14 cellular contexts compared by ENCODE assay signal in genomic region chr13:27141746-27142145, GRCh38. TPM values are rescaled to one million over a fixed set of nuclear protein-coding genes. Genes with fewer than 3 reads are reported as not detected.
DNase-seq lines count a peak whose midpoint lies in the region; ATAC-seq and TF ChIP-seq lines count a peak whose summit lies in the region.
"Had no signal": no experiment of that assay in that cellular context is flagged by ENCODE, and none has a peak within 500 bp of the region (broad histone marks: within the 10 kb centered on the region; RNA-seq: fewer than 3 reads in every experiment).

No MANE protein-coding gene starts in this region.

- H3K36me3 Mint-ChIP-seq in activated naive CD4-positive, alpha-beta T cell treated with anti-CD3 and anti-CD28 coated beads, Interleukin-2, amount 50 U/mL, for 72 hours = peaks cover 11 to 47% of the 10 kb centered on the region in 2 donors
- H3K36me3 Mint-ChIP-seq in endodermal cell (ENCODE audit: low read depth) (peaks cover 28% of the 10 kb centered on the region), T-cell (peaks cover 37% of the 10 kb centered on the region)

- no peak overlapping the region for H3K27ac ChIP-seq in endodermal cell (ENCODE audit: low read depth, low read length)
- H3K27ac ChIP-seq: A549, C4-2B had no signal

- peak overlapping the region; percentile 43 for H3K4me3 ChIP-seq in endodermal cell (ENCODE audit: low read length)
- H3K4me3 ChIP-seq: A549, HAP-1 had no signal

- H3K9ac ChIP-seq in endodermal cell (ENCODE audit: extremely low read depth, low read length, poor library complexity, severe bottlenecking) = no peak overlapping the region

- no peak for TF ChIP-seq CTCF in endodermal cell (conservative IDR thresholded peaks at IDR 0.05)

- H3K4me1 ChIP-seq in endodermal cell (ENCODE audit: control insufficient read depth, insufficient read depth, low read length) = peaks cover 13% of the 10 kb centered on the region
- H3K4me1 ChIP-seq: A549, HAP-1 had no signal

- no peaks in the 10 kb centered on the region for H3K27me3 ChIP-seq in endodermal cell (ENCODE audit: control insufficient read depth, insufficient read depth, low read length, poor library complexity, severe bottlenecking)
- H3K27me3 ChIP-seq: BE2C had no signal

- H3K27ac Mint-ChIP-seq in activated naive CD4-positive, alpha-beta T cell treated with anti-CD3 and anti-CD28 coated beads, Interleukin-2, amount 50 U/mL, for 72 hours = peak overlapping the region; percentile 37 to 72
- H3K27ac Mint-ChIP-seq in endodermal cell (no peak overlapping the region), T-cell (no peak overlapping the region)
- H3K27ac Mint-ChIP-seq: CD8-positive, alpha-beta T cell had no signal

- H3K4me3 Mint-ChIP-seq in endodermal cell (no peak overlapping the region), T-cell (no peak overlapping the region)
- H3K4me3 Mint-ChIP-seq: CD8-positive, alpha-beta T cell had no signal

- CTCF ChIA-PET in T-cell (lab: Charles Lee) = no interaction called here

- peaks cover 29% of the 10 kb centered on the region for H3K9me3 ChIP-seq in endodermal cell (ENCODE audit: control insufficient read depth, low read length)
- H3K9me3 ChIP-seq: BE2C, HAP-1 had no signal

- H3K9me3 Mint-ChIP-seq in activated naive CD4-positive, alpha-beta T cell treated with anti-CD3 and anti-CD28 coated beads, Interleukin-2, amount 50 U/mL, for 72 hours = no peaks in the 10 kb centered on the region
- H3K9me3 Mint-ChIP-seq in endodermal cell = peaks cover 47% of the 10 kb centered on the region
- peaks cover 0 to 4% (median 3%) of the 10 kb centered on the region in 3 donors for H3K9me3 Mint-ChIP-seq in T-cell

- H3K27me3 Mint-ChIP-seq in endodermal cell (ENCODE audit: insufficient read depth) = no peaks in the 10 kb centered on the region
- H3K27me3 Mint-ChIP-seq in T-cell = no peaks in the 10 kb centered on the region

- POLR2A ChIA-PET in T-cell (lab: Charles Lee) = no interaction called here

- WGBS in endodermal cell (ENCODE audit: insufficient coverage in 1 of 2, insufficient read length in 1 of 2), 2 experiments = 92 to 97% methylated on average over 4 to 5 of the region's 5 CpGs

- no peak for ATAC-seq in activated naive CD4-positive, alpha-beta T cell treated with anti-CD3 and anti-CD28 coated beads, Interleukin-2, amount 50 U/mL, for 72 hours
- no peak for ATAC-seq in T-cell (replicated peaks in 1 of 4)
- ATAC-seq: A549; CD8-positive, alpha-beta T cell had no signal

- DNase-seq in activated naive CD4-positive, alpha-beta T cell treated with anti-CD3 and anti-CD28 coated beads, Interleukin-2, amount 50 U/mL, for 72 hours (ENCODE audit: low spot score in 2 of 2) = no peak
- no peak for DNase-seq in activated naive CD4-positive, alpha-beta T cell treated with Interleukin-2 at 50 U/mL for 16 hours
- peak; percentile 35 for DNase-seq in NCI-H748 treated with DMSO at 0.1 percent for 48 hours (lab: John Stamatoyannopoulos, UW)
- DNase-seq in endodermal cell = no peak
- no peak for DNase-seq in T-cell
- DNase-seq in NCI-H510A (lab: John Stamatoyannopoulos, UW) = no peak
- DNase-seq: BE2C; CD8-positive, alpha-beta T cell; COR-L47; DND-41; GDM1 had no signal

- H3K36me3 ChIP-seq in endodermal cell (ENCODE audit: control insufficient read depth, insufficient read depth, low read length) = no peaks in the 10 kb centered on the region
- H3K36me3 ChIP-seq: BE2C, HAP-1 had no signal

- H3K4me1 Mint-ChIP-seq in endodermal cell = peaks cover 15% of the 10 kb centered on the region
- H3K4me1 Mint-ChIP-seq in T-cell = peaks cover 60 to 64% (median 64%) of the 10 kb centered on the region in 3 donors

RNA-seq across cellular contexts. Expression of gene USP12, which starts 29.9 kb away (rescaled TPM):
- 10 to 100 TPM; 34.8 to 35.6 TPM for total RNA-seq in activated naive CD4-positive, alpha-beta T cell treated with anti-CD3 and anti-CD28 coated beads, Interleukin-2, amount 50 U/mL, for 72 hours
- total RNA-seq in endodermal cell (10 to 100 TPM; 18.9 to 23.2 TPM), T-cell (10 to 100 TPM; 20.9 to 43.6 (median 21.8) TPM)
- 18.8 TPM for polyA plus RNA-seq in endodermal cell (2013, experiment 1 of 2)
- 18.2 TPM for polyA plus RNA-seq in endodermal cell (2013, experiment 2 of 2)

Comparison
In these comparisons a context has a peak if more than half of its experiments do, and no peak if none do; other contexts are left out.
1. H3K27ac Mint-ChIP-seq: peak in activated naive CD4-positive, alpha-beta T cell treated with anti-CD3 and anti-CD28 coated beads, Interleukin-2, amount 50 U/mL, for 72 hours (2 of 2); none in endodermal cell (single experiment) and T-cell (0 of 2).